1 cellular context compared by ENCODE assay signal in genomic region chr3:82461049-82461889, GRCh38.
TF ChIP-seq lines count a peak whose summit lies in the region.

No MANE protein-coding gene starts in this region.

TF ChIP-seq in HepG2, 621 proteins besides CTCF, POLR2A, EP300 and RAD21 (continued from another document and continues in another):
- TF ChIP-seq, protein P1, sequence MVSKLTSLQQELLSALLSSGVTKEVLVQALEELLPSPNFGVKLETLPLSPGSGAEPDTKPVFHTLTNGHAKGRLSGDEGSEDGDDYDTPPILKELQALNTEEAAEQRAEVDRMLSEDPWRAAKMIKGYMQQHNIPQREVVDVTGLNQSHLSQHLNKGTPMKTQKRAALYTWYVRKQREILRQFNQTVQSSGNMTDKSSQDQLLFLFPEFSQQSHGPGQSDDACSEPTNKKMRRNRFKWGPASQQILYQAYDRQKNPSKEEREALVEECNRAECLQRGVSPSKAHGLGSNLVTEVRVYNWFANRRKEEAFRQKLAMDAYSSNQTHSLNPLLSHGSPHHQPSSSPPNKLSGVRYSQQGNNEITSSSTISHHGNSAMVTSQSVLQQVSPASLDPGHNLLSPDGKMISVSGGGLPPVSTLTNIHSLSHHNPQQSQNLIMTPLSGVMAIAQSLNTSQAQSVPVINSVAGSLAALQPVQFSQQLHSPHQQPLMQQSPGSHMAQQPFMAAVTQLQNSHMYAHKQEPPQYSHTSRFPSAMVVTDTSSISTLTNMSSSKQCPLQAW (CRISPR knock-in tag; IDR thresholded peaks at IDR 0.05) = 0 out of 2 replicates have a peak, but pooled peaks have one; percentile 9
- TF ChIP-seq POLR2AphosphoS2 (IDR thresholded peaks at IDR 0.05; ENCODE audit: low read depth, low read length) (no peak), TCF7L2 (IDR thresholded peaks at IDR 0.05; ENCODE audit: low read depth, low read length) (peak; percentile 79; the same call in 1 of the 2 replicates), ZNF678 (CRISPR knock-in tag; IDR thresholded peaks at IDR 0.05) (no peak), POLR2AphosphoS5 (IDR thresholded peaks at IDR 0.05; ENCODE audit: low read depth, low read length) (peak; percentile 16; the same call in 1 of the 2 replicates), KMT2A (CRISPR knock-in tag; IDR thresholded peaks at IDR 0.05) (no peak), MXI1 (IDR thresholded peaks at IDR 0.05; ENCODE audit: borderline replicate concordance, low read depth, low read length) (no peak), ZNF616 (CRISPR knock-in tag; IDR thresholded peaks at IDR 0.05; ENCODE audit: low read depth) (no peak), ZKSCAN8 (CRISPR knock-in tag; IDR thresholded peaks at IDR 0.05; ENCODE audit: borderline replicate concordance) (no peak), HMGA1 (CRISPR knock-in tag; conservative IDR thresholded peaks at IDR 0.05) (no peak), GABPB1 (CRISPR knock-in tag; IDR thresholded peaks at IDR 0.05) (no peak), HNRNPH1 (optimal IDR thresholded peaks at IDR 0.05; ENCODE audit: low read depth, low read length) (no peak), ZHX1 (CRISPR knock-in tag; IDR thresholded peaks at IDR 0.05; ENCODE audit: low read depth) (no peak), BHLHE40 (IDR thresholded peaks at IDR 0.05; ENCODE audit: low read length) (peak; percentile 76), NKX3-1 (CRISPR knock-in tag; IDR thresholded peaks at IDR 0.05) (no peak), SPEN (CRISPR knock-in tag; IDR thresholded peaks at IDR 0.05; ENCODE audit: low read depth) (no peak), ZBTB8A (CRISPR knock-in tag; IDR thresholded peaks at IDR 0.05; ENCODE audit: borderline replicate concordance, low read depth) (no peak), NFE2L2 (IDR thresholded peaks at IDR 0.05; ENCODE audit: low read length) (no peak), ZNF768 (CRISPR knock-in tag; IDR thresholded peaks at IDR 0.05) (no peak), ZNF879 (CRISPR knock-in tag; IDR thresholded peaks at IDR 0.05) (no peak), ZNF878 (CRISPR knock-in tag; IDR thresholded peaks at IDR 0.05) (no peak), CBX1 (IDR thresholded peaks at IDR 0.05; ENCODE audit: low read depth) (no peak), REST (IDR thresholded peaks at IDR 0.05; ENCODE audit: borderline replicate concordance in 1 of 2, low read depth in 1 of 2, low read length in 2 of 2) (no peak; a peak in 1 of 4 replicates), ZNF883 (CRISPR knock-in tag; IDR thresholded peaks at IDR 0.05; ENCODE audit: not compliant biosample characterization) (no peak), ZNF609 (CRISPR knock-in tag; IDR thresholded peaks at IDR 0.05; ENCODE audit: borderline replicate concordance) (peak; percentile 45; the same call in 1 of the 2 replicates), MAZ (IDR thresholded peaks at IDR 0.05; ENCODE audit: borderline replicate concordance, low read depth, low read length) (no peak), MAZ (CRISPR knock-in tag; IDR thresholded peaks at IDR 0.05; ENCODE audit: low read depth) (no peak), ZBTB2 (CRISPR knock-in tag; IDR thresholded peaks at IDR 0.05; ENCODE audit: low read depth) (no peak), RXRB (CRISPR knock-in tag; IDR thresholded peaks at IDR 0.05; ENCODE audit: borderline replicate concordance) (peak; percentile 52), DNMT1 (CRISPR knock-in tag; IDR thresholded peaks at IDR 0.05) (no peak), SAP130 (CRISPR knock-in tag; IDR thresholded peaks at IDR 0.05; ENCODE audit: low read depth) (peak; percentile 13; the same call in 1 of the 2 replicates), ZNF746 (CRISPR knock-in tag; IDR thresholded peaks at IDR 0.05) (no peak), SOX13 (IDR thresholded peaks at IDR 0.05) (no peak), SOX13 (CRISPR knock-in tag; conservative IDR thresholded peaks at IDR 0.05 in 1 of 2, IDR thresholded peaks at IDR 0.05 in 1 of 2) (peak in 1 of 2 experiments; percentile 54; a peak in 2 of 4 replicates), ZBTB39 (CRISPR knock-in tag; IDR thresholded peaks at IDR 0.05) (no peak), JARID2 (CRISPR knock-in tag; IDR thresholded peaks at IDR 0.05; ENCODE audit: insufficient replicate concordance) (no peak), MXD4 (CRISPR knock-in tag; IDR thresholded peaks at IDR 0.05) (no peak), HOXD1 (CRISPR knock-in tag; IDR thresholded peaks at IDR 0.05) (no peak)
- TF ChIP-seq, protein P2, sequence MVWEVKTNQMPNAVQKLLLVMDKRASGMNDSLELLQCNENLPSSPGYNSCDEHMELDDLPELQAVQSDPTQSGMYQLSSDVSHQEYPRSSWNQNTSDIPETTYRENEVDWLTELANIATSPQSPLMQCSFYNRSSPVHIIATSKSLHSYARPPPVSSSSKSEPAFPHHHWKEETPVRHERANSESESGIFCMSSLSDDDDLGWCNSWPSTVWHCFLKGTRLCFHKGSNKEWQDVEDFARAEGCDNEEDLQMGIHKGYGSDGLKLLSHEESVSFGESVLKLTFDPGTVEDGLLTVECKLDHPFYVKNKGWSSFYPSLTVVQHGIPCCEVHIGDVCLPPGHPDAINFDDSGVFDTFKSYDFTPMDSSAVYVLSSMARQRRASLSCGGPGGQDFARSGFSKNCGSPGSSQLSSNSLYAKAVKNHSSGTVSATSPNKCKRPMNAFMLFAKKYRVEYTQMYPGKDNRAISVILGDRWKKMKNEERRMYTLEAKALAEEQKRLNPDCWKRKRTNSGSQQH (CRISPR knock-in tag; IDR thresholded peaks at IDR 0.05; ENCODE audit: low read depth) = no peak
- TF ChIP-seq, protein P3, sequence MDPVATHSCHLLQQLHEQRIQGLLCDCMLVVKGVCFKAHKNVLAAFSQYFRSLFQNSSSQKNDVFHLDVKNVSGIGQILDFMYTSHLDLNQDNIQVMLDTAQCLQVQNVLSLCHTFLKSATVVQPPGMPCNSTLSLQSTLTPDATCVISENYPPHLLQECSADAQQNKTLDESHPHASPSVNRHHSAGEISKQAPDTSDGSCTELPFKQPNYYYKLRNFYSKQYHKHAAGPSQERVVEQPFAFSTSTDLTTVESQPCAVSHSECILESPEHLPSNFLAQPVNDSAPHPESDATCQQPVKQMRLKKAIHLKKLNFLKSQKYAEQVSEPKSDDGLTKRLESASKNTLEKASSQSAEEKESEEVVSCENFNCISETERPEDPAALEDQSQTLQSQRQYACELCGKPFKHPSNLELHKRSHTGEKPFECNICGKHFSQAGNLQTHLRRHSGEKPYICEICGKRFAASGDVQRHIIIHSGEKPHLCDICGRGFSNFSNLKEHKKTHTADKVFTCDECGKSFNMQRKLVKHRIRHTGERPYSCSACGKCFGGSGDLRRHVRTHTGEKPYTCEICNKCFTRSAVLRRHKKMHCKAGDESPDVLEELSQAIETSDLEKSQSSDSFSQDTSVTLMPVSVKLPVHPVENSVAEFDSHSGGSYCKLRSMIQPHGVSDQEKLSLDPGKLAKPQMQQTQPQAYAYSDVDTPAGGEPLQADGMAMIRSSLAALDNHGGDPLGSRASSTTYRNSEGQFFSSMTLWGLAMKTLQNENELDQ (CRISPR knock-in tag; IDR thresholded peaks at IDR 0.05; ENCODE audit: borderline replicate concordance) = no peak
